23 cellular contexts compared by ENCODE assay signal in genomic region chr3:36219398-36219797, GRCh38.
DNase-seq lines count a peak whose midpoint lies in the region; ATAC-seq and TF ChIP-seq lines count a peak whose summit lies in the region.
"Had no signal": no experiment of that assay in that cellular context is flagged by ENCODE, and none has a peak within 500 bp of the region (broad histone marks: within the 10 kb centered on the region; RNA-seq: fewer than 3 reads in every experiment).

No MANE protein-coding gene starts in this region.

- H2BK15ac ChIP-seq in mesenchymal stem cell (ENCODE audit: low read depth, poor library complexity, severe bottlenecking), result no peak overlapping the region

- H3K4me3 ChIP-seq in AG10803 (ENCODE audit: low read length) (no peak overlapping the region), mesenchymal stem cell (ENCODE audit: insufficient read depth in 1 of 2, low read depth in 1 of 2, low read length in 2 of 2) (no peak overlapping the region), gastrocnemius medialis (no peak overlapping the region)
- H3K4me3 ChIP-seq: coronary artery, heart right ventricle had no signal

- intact Hi-C loops in gastrocnemius medialis (cut with DNase I; ENCODE audit: low total_unique reads), result no loop called here

- ATAC-seq in gastrocnemius medialis (no peak), GM21367 (IDR thresholded peaks at IDR 0.05; ENCODE audit: unreplicated experiment) (no peak)
- ATAC-seq: activated CD8-positive, alpha-beta memory T cell treated with anti-CD3 and anti-CD28 coated beads, Interleukin-2, amount 10 ng/mL, durations not matched to agents 7 days and 5 days; heart right ventricle; left cardiac atrium had no signal

- no peak overlapping the region for H4K91ac ChIP-seq in mesenchymal stem cell (ENCODE audit: low read length)

- no peak overlapping the region for H2BK120ac ChIP-seq in mesenchymal stem cell (ENCODE audit: low read depth, low read length)

- TF ChIP-seq POLR2A in gastrocnemius medialis (IDR thresholded peaks at IDR 0.05), result no peak

- peak overlapping the region; percentile 57 for H3K27ac ChIP-seq in mesenchymal stem cell (ENCODE audit: low read length, poor library complexity, severe bottlenecking)
- no peak overlapping the region for H3K27ac ChIP-seq in gastrocnemius medialis
- H3K27ac ChIP-seq: coronary artery, epithelial cell of prostate, heart right ventricle had no signal

- no peak overlapping the region for H3K4ac ChIP-seq in mesenchymal stem cell (ENCODE audit: low read depth in 1 of 2, low read length in 2 of 2)

- H3K9me3 ChIP-seq in mesenchymal stem cell (ENCODE audit: control insufficient read depth, low read length) (no peaks in the 10 kb centered on the region), gastrocnemius medialis (no peaks in the 10 kb centered on the region)
- H3K9me3 ChIP-seq: Caco-2 had no signal

- no peak overlapping the region for H3K18ac ChIP-seq in mesenchymal stem cell (ENCODE audit: low read depth in 1 of 2, low read length in 2 of 2)

- H3K27me3 ChIP-seq in mesenchymal stem cell (ENCODE audit: control insufficient read depth in 1 of 2, insufficient read depth in 1 of 2, low read length in 2 of 2), result no peaks in the 10 kb centered on the region
- no peaks in the 10 kb centered on the region for H3K27me3 ChIP-seq in gastrocnemius medialis
- H3K27me3 ChIP-seq: heart right ventricle had no signal

- no peak overlapping the region for H2AFZ ChIP-seq in mesenchymal stem cell (ENCODE audit: low read depth, low read length)

- no peak overlapping the region for H4K8ac ChIP-seq in mesenchymal stem cell (ENCODE audit: low read length)

- no peak overlapping the region for H3K4me2 ChIP-seq in mesenchymal stem cell (ENCODE audit: low read length, poor library complexity, severe bottlenecking)

- no peaks in the 10 kb centered on the region for H3K4me1 ChIP-seq in mesenchymal stem cell (ENCODE audit: control insufficient read depth, insufficient read depth, low read depth, low read length)
- H3K4me1 ChIP-seq in gastrocnemius medialis, result no peaks in the 10 kb centered on the region
- H3K4me1 ChIP-seq: Caco-2, heart right ventricle had no signal

- WGBS in mesenchymal stem cell, result no CpG with 5 or more reads among the region's 1 CpG

- H3K79me1 ChIP-seq in mesenchymal stem cell (replicated peaks; ENCODE audit: low read length, poor library complexity, severe bottlenecking), result no peaks in the 10 kb centered on the region

- H3K23ac ChIP-seq in mesenchymal stem cell (ENCODE audit: low read length in 2 of 2), result no peak overlapping the region

- no peak overlapping the region for H2BK12ac ChIP-seq in mesenchymal stem cell (ENCODE audit: low read length in 2 of 2)

- DNase-seq in AG10803 (ENCODE audit: low read depth) (peak; percentile 71), M059J (ENCODE audit: low read depth) (peak; percentile 74), dedifferentiated amniotic fluid mesenchymal stem cell (ENCODE audit: extremely low spot score) (peak; percentile 30), mesenchymal stem cell (peak; percentile 15), NCI-H510A (lab: John Stamatoyannopoulos, UW) (no peak), gastrocnemius medialis (no peak), dermis blood vessel endothelial cell (no peak)
- DNase-seq: activated CD4-positive, alpha-beta T cell treated with anti-CD3 and anti-CD28 coated beads for 1 hour; activated CD8-positive, alpha-beta memory T cell treated with anti-CD3 and anti-CD28 coated beads, Interleukin-2, amount 10 ng/mL, durations not matched to agents 7 days and 5 days; activated effector memory CD4-positive, alpha-beta T cell treated with Interleukin-2 at 50 U/mL for 16 hours; AML-193; Caco-2; GF-D8; heart right ventricle; left cardiac atrium; midbrain; NCI-H2081 treated with DMSO at 0.1 percent for 48 hours; NCI-H748 treated with DMSO at 0.1 percent for 48 hours; retina; T1000 had no signal

- H3K36me3 ChIP-seq in mesenchymal stem cell (ENCODE audit: control insufficient read depth in 1 of 2, insufficient read depth in 2 of 2, low read depth in 1 of 2, low read length in 2 of 2) (no peaks in the 10 kb centered on the region), gastrocnemius medialis (no peaks in the 10 kb centered on the region)
- H3K36me3 ChIP-seq: heart right ventricle had no signal

- no peak for TF ChIP-seq CTCF in AG10803 (conservative IDR thresholded peaks at IDR 0.05; ENCODE audit: low read length)
- no peak for TF ChIP-seq CTCF in gastrocnemius medialis (IDR thresholded peaks at IDR 0.05 in 4 of 5, conservative IDR thresholded peaks at IDR 0.05 in 1 of 5)

- H3K14ac ChIP-seq in mesenchymal stem cell (ENCODE audit: low read length in 2 of 2), result no peak overlapping the region

- no peak overlapping the region for H2AK5ac ChIP-seq in mesenchymal stem cell (ENCODE audit: low read length, severe bottlenecking)

- in situ Hi-C loops in gastrocnemius medialis (cut with MboI; ENCODE audit: low sequenced_read_pairs in 4 of 4), result no loop called here

- no peak overlapping the region for H3K9ac ChIP-seq in mesenchymal stem cell (ENCODE audit: low read length)

- no peak overlapping the region for H2BK5ac ChIP-seq in mesenchymal stem cell (ENCODE audit: low read depth, low read length, poor library complexity, severe bottlenecking)

Comparison
In these comparisons a context has a peak if more than half of its experiments do, and no peak if none do; other contexts are left out.
1. DNase-seq: peak in AG10803 (single experiment), M059J (single experiment), dedifferentiated amniotic fluid mesenchymal stem cell (single experiment) and mesenchymal stem cell (single experiment); none in NCI-H510A (single experiment), gastrocnemius medialis (0 of 2) and dermis blood vessel endothelial cell (single experiment).